1 cellular context compared by ENCODE assay signal in the genomic region with DNA sequence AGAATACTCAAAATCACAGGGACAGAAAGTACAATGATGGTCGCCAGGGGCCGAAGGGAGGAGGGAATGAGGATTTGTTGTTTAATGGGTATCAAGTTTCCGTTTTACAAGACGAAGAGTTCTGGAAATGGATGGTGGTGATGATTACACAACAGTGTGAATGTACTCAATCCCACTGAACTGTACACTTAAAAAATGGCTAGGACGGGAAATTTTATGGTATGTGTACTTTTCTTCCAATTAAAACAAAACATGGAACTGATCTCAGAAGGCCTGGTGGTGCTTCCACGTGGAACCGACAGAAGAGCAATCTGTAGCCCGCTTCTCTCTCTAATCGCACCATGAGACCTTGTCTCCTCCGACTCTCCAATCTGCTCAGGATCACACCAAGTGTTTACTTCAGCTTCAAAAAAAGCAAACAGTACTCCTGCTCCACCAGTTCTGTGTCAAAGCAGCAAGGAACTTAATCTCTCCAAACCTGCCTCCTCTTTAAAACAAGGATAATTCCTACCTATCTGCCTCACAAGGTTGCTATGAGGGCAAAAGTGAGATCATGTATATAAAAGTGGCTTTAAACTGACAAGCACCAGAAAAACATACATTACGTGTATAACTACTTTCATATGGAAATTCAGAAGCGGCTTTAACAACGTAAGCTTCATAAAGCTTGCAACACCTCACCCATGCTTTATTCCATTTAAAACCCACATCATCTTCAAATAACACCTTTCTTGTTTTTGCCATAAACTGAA.
TF ChIP-seq lines count a peak whose summit lies in the region.

No MANE protein-coding gene starts in this region.

TF ChIP-seq in GM23338, 12 proteins besides CTCF, POLR2A, EP300 and RAD21 (continued from another document):
- TF ChIP-seq, protein P1, sequence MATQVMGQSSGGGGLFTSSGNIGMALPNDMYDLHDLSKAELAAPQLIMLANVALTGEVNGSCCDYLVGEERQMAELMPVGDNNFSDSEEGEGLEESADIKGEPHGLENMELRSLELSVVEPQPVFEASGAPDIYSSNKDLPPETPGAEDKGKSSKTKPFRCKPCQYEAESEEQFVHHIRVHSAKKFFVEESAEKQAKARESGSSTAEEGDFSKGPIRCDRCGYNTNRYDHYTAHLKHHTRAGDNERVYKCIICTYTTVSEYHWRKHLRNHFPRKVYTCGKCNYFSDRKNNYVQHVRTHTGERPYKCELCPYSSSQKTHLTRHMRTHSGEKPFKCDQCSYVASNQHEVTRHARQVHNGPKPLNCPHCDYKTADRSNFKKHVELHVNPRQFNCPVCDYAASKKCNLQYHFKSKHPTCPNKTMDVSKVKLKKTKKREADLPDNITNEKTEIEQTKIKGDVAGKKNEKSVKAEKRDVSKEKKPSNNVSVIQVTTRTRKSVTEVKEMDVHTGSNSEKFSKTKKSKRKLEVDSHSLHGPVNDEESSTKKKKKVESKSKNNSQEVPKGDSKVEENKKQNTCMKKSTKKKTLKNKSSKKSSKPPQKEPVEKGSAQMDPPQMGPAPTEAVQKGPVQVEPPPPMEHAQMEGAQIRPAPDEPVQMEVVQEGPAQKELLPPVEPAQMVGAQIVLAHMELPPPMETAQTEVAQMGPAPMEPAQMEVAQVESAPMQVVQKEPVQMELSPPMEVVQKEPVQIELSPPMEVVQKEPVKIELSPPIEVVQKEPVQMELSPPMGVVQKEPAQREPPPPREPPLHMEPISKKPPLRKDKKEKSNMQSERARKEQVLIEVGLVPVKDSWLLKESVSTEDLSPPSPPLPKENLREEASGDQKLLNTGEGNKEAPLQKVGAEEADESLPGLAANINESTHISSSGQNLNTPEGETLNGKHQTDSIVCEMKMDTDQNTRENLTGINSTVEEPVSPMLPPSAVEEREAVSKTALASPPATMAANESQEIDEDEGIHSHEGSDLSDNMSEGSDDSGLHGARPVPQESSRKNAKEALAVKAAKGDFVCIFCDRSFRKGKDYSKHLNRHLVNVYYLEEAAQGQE (IDR thresholded peaks at IDR 0.05; ENCODE audit: unreplicated experiment) = no peak
- no peak for TF ChIP-seq EZH2 (IDR thresholded peaks at IDR 0.05; ENCODE audit: low read depth, unreplicated experiment)
- no peak for TF ChIP-seq CREB1 (CRISPR knock-in tag; IDR thresholded peaks at IDR 0.05; ENCODE audit: low read depth)
- no peak for TF ChIP-seq ZNF331 (CRISPR knock-in tag; IDR thresholded peaks at IDR 0.05; ENCODE audit: low read depth)
- TF ChIP-seq ZNF114 (CRISPR knock-in tag; IDR thresholded peaks at IDR 0.05) = no peak
TF ChIP-seq in GM23338: peak in this region for 0.
